In genomic region chr1:27298632-27299384, GRCh38 we compare ENCODE assay signal across 14 cellular contexts. TPM values are rescaled to one million over a fixed set of nuclear protein-coding genes. Genes with fewer than 3 reads are reported as not detected.
DNase-seq lines count a peak whose midpoint lies in the region; ATAC-seq and TF ChIP-seq lines count a peak whose summit lies in the region.
"Had no signal": no experiment of that assay in that cellular context is flagged by ENCODE, and none has a peak within 500 bp of the region (broad histone marks: within the 10 kb centered on the region; RNA-seq: fewer than 3 reads in every experiment).

No MANE protein-coding gene starts in this region.

- peak overlapping the region; percentile 100 for H3K23ac ChIP-seq in IMR-90 (ENCODE audit: low read depth, low read length)
- peak overlapping the region; percentile 97 for H3K23ac ChIP-seq in mesendoderm (ENCODE audit: low read length)

- H3K4ac ChIP-seq in IMR-90 (ENCODE audit: low read depth, low read length) (peak overlapping the region; percentile 100), mesendoderm (ENCODE audit: low read depth, low read length) (peak overlapping the region; percentile 1)

- peak overlapping the region; percentile 94 for H3K18ac ChIP-seq in IMR-90 (ENCODE audit: low read depth, low read length)
- peak overlapping the region; percentile 21 for H3K18ac ChIP-seq in mesendoderm (ENCODE audit: low read length)

- no TSS peak for BruUV-seq in IMR-90 (replicated peaks; lab: Mats Ljungman, UMichigan)
- TSS peak; percentile 46 for BruUV-seq in mammary epithelial cell (replicated peaks; lab: Mats Ljungman, UMichigan)
- no TSS peak for BruUV-seq in Calu3 (replicated peaks; lab: Mats Ljungman, UMichigan)

- H3K79me1 ChIP-seq in IMR-90 (ENCODE audit: low read depth in 1 of 2, low read length in 2 of 2) (peaks cover 0 to 21% of the 10 kb centered on the region in 2 experiments; a peak in 2 of 4 replicates), mesendoderm (ENCODE audit: low read length) (no peaks in the 10 kb centered on the region)

- peak overlapping the region; percentile 92 for H2AFZ ChIP-seq in IMR-90 (replicated peaks; ENCODE audit: low read length, poor library complexity)
- peak overlapping the region; percentile 71 for H2AFZ ChIP-seq in mammary epithelial cell (ENCODE audit: low read depth, low read length)

- no peaks in the 10 kb centered on the region for H3K9me3 Mint-ChIP-seq in activated T-cell treated with anti-CD3 and anti-CD28 coated beads, Interleukin-2, amount 50 U/mL, for 72 hours
- no peaks in the 10 kb centered on the region for H3K9me3 Mint-ChIP-seq in Calu3 (ENCODE audit: low read depth, unreplicated experiment)
- H3K9me3 Mint-ChIP-seq: activated naive CD8-positive, alpha-beta T cell treated with anti-CD3 and anti-CD28 coated beads, Interleukin-2, amount 10 ng/mL, durations not matched to agents 7 days and 5 days had no signal

- peak overlapping the region; percentile 99 for H2BK20ac ChIP-seq in IMR-90 (ENCODE audit: low read depth, low read length)

- no peak overlapping the region for H3K27ac Mint-ChIP-seq in activated T-cell treated with anti-CD3 and anti-CD28 coated beads, Interleukin-2, amount 50 U/mL, for 72 hours
- H3K27ac Mint-ChIP-seq in Calu3 (ENCODE audit: unreplicated experiment) = no peak overlapping the region
- H3K27ac Mint-ChIP-seq: activated naive CD8-positive, alpha-beta T cell treated with anti-CD3 and anti-CD28 coated beads, Interleukin-2, amount 10 ng/mL, durations not matched to agents 7 days and 5 days had no signal

- dilution Hi-C loops in IMR-90 (cut with HindIII; ENCODE audit: low sequenced_read_pairs, unreplicated experiment) (no loop called here), mammary epithelial cell (cut with HindIII; ENCODE audit: low sequenced_read_pairs) (loop anchor here (25.0 kb wide), 1 partner anchor 262 kb away; no protein-coding TSS in a partner anchor)

- H3K36me3 Mint-ChIP-seq in activated T-cell treated with anti-CD3 and anti-CD28 coated beads, Interleukin-2, amount 50 U/mL, for 72 hours (ENCODE audit: insufficient read depth in 2 of 2) = no peaks in the 10 kb centered on the region
- no peaks in the 10 kb centered on the region for H3K36me3 Mint-ChIP-seq in Calu3 (ENCODE audit: insufficient read depth, unreplicated experiment)

- H3K27ac ChIP-seq in IMR-90 (ENCODE audit: insufficient read depth, low read length) = peak overlapping the region; percentile 89
- peak overlapping the region; percentile 63 for H3K27ac ChIP-seq in mammary epithelial cell (ENCODE audit: insufficient read depth, low read depth, low read length)
- H3K27ac ChIP-seq in mesendoderm (ENCODE audit: low read depth, low read length) = peak overlapping the region; percentile 63
- H3K27ac ChIP-seq in temporal lobe (ENCODE audit: low read depth, low read length) = peak overlapping the region; percentile 88

- H2BK15ac ChIP-seq in IMR-90 (ENCODE audit: low read depth, low read length) (peak overlapping the region; percentile 98), mesendoderm (replicated peaks; ENCODE audit: low read depth) (no peak overlapping the region)

- H2BK5ac ChIP-seq in IMR-90 (ENCODE audit: low read depth, low read length, poor library complexity, severe bottlenecking) (peak overlapping the region; percentile 97), mesendoderm (ENCODE audit: low read length) (peak overlapping the region; percentile 82)

- H3K27me3 ChIP-seq in IMR-90 (ENCODE audit: control insufficient read depth, insufficient read depth, low read length) (no peaks in the 10 kb centered on the region), mammary epithelial cell (ENCODE audit: insufficient read depth, low read length) (no peaks in the 10 kb centered on the region), mesendoderm (ENCODE audit: insufficient read depth, low read length, poor library complexity) (no peaks in the 10 kb centered on the region)

- no peak overlapping the region for H3K4me3 Mint-ChIP-seq in activated T-cell treated with anti-CD3 and anti-CD28 coated beads, Interleukin-2, amount 50 U/mL, for 72 hours
- no peak overlapping the region for H3K4me3 Mint-ChIP-seq in Calu3 (ENCODE audit: low read depth, unreplicated experiment)
- H3K4me3 Mint-ChIP-seq: activated naive CD8-positive, alpha-beta T cell treated with anti-CD3 and anti-CD28 coated beads, Interleukin-2, amount 10 ng/mL, durations not matched to agents 7 days and 5 days had no signal

- DNase-seq in IMR-90 (no peak), mammary epithelial cell (no peak), mesendoderm (no peak), germinal center (ENCODE audit: low spot score) (no peak), Calu3 (no peak)
- DNase-seq in activated naive CD4-positive, alpha-beta T cell treated with anti-CD3 and anti-CD28 coated beads, Interleukin-2, amount 50 U/mL, for 16 hours = no peak
- DNase-seq in activated T-cell treated with anti-CD3 and anti-CD28 coated beads, Interleukin-2, amount 50 U/mL, for 72 hours = no peak
- DNase-seq: activated naive CD8-positive, alpha-beta T cell treated with anti-CD3 and anti-CD28 coated beads, Interleukin-2, amount 10 ng/mL, durations not matched to agents 7 days and 5 days; NCI-H146; stimulated activated CD4-positive, alpha-beta T cell treated with anti-CD3 and anti-CD28 coated beads, Interleukin-4, amount 100 ng/mL, for 24 hours had no signal

- H3K36me3 ChIP-seq in IMR-90 (ENCODE audit: control insufficient read depth, insufficient read depth, low read length) (peaks cover 19% of the 10 kb centered on the region), mammary epithelial cell (ENCODE audit: insufficient read depth, low read length) (peaks cover 5% of the 10 kb centered on the region), mesendoderm (ENCODE audit: control insufficient read depth, insufficient read depth, low read length) (no peaks in the 10 kb centered on the region)

- H2BK120ac ChIP-seq in IMR-90 (ENCODE audit: low read depth, low read length) (peak overlapping the region; percentile 100), mesendoderm (ENCODE audit: low read depth, low read length) (no peak overlapping the region)

- intact Hi-C loops in IMR-90 (cut with micrococcal nuclease) = loop anchor here (5.0 kb wide), 1 partner anchor 258 kb away; no protein-coding TSS in a partner anchor
- intact Hi-C loops in mammary epithelial cell (cut with micrococcal nuclease) = loop anchor here (1.0 to 2.0 kb wide), 2 partner anchors 254 to 364 kb away; no protein-coding TSS in a partner anchor
- intact Hi-C loops in Calu3 (cut with micrococcal nuclease; ENCODE audit: unreplicated experiment) = loop anchor here (5.0 kb wide), 1 partner anchor 88 kb away; no protein-coding TSS in a partner anchor

- TF ChIP-seq RAD21 in IMR-90 (IDR thresholded peaks at IDR 0.05; ENCODE audit: low read length) = no peak

- WGBS in IMR-90 (ENCODE audit: extremely low coverage in 2 of 2, insufficient read length in 1 of 2), 2 experiments = no CpG with 5 or more reads among the region's 8 CpGs
- WGBS in mammary epithelial cell (ENCODE audit: low coverage, missing lambda C conversion rate) = 21% methylated on average over 7 of the region's 8 CpGs
- no CpG with 5 or more reads among the region's 8 CpGs for WGBS in mesendoderm (ENCODE audit: extremely low coverage, insufficient coverage, low lambda C conversion rate)

- H3K27me3 Mint-ChIP-seq in activated T-cell treated with anti-CD3 and anti-CD28 coated beads, Interleukin-2, amount 50 U/mL, for 72 hours (ENCODE audit: low read depth) = no peaks in the 10 kb centered on the region
- H3K27me3 Mint-ChIP-seq in Calu3 (ENCODE audit: unreplicated experiment) = no peaks in the 10 kb centered on the region
- H3K27me3 Mint-ChIP-seq: activated naive CD8-positive, alpha-beta T cell treated with anti-CD3 and anti-CD28 coated beads, Interleukin-2, amount 10 ng/mL, durations not matched to agents 7 days and 5 days had no signal

- H3K9ac ChIP-seq in IMR-90 (ENCODE audit: low read depth, low read length) = peak overlapping the region; percentile 60
- H3K9ac ChIP-seq in mammary epithelial cell (ENCODE audit: insufficient read depth, low read length) = no peak overlapping the region
- H3K9ac ChIP-seq in mesendoderm (ENCODE audit: low read length) = peak overlapping the region; percentile 50

- peaks cover 13% of the 10 kb centered on the region for H3K9me1 ChIP-seq in IMR-90 (ENCODE audit: insufficient read depth, low read length)

- H2AK9ac ChIP-seq in IMR-90 (replicated peaks; ENCODE audit: low read depth, low read length, poor library complexity) = peak overlapping the region; percentile 94

- H2AK5ac ChIP-seq in IMR-90 (ENCODE audit: low read depth, low read length) (peak overlapping the region; percentile 100), mesendoderm (ENCODE audit: low read length) (peak overlapping the region; percentile 35)

- peak overlapping the region; percentile 100 for H3K14ac ChIP-seq in IMR-90 (replicated peaks; ENCODE audit: low read depth, low read length)

- peak overlapping the region; percentile 59 for H3K4me2 ChIP-seq in IMR-90 (ENCODE audit: low read depth, low read length)
- H3K4me2 ChIP-seq in mammary epithelial cell (ENCODE audit: insufficient read depth, low read depth, low read length) = peak overlapping the region; percentile 43
- no peak overlapping the region for H3K4me2 ChIP-seq in mesendoderm (ENCODE audit: low read length)

- H4K91ac ChIP-seq in IMR-90 (ENCODE audit: insufficient read depth, low read depth, low read length) = peak overlapping the region; percentile 99

- TF ChIP-seq CTCF in IMR-90 (conservative IDR thresholded peaks at IDR 0.05; ENCODE audit: low read depth, low read length) (no peak), mammary epithelial cell (conservative IDR thresholded peaks at IDR 0.05 in 1 of 2, IDR thresholded peaks at IDR 0.05 in 1 of 2; ENCODE audit: extremely low read depth in 1 of 2, insufficient read depth in 1 of 2, low read depth in 1 of 2, low read length in 2 of 2) (no peak), Calu3 (IDR thresholded peaks at IDR 0.05; ENCODE audit: unreplicated experiment) (no peak)

- H3K4me3 ChIP-seq in IMR-90 (ENCODE audit: insufficient read depth, low read depth, low read length) (no peak overlapping the region), mammary epithelial cell (replicated peaks in 1 of 3; ENCODE audit: insufficient read depth in 1 of 3, low read depth in 2 of 3, low read length in 3 of 3) (no peak overlapping the region), mesendoderm (ENCODE audit: low read length) (no peak overlapping the region)
- H3K4me3 ChIP-seq: mucosa of descending colon had no signal

- H3K56ac ChIP-seq in IMR-90 (ENCODE audit: extremely low read depth, insufficient read depth, low read length) (peak overlapping the region; percentile 89), mesendoderm (ENCODE audit: low read length) (peak overlapping the region; percentile 45)

- in situ Hi-C loops in IMR-90 (cut with MboI; ENCODE audit: low sequenced_read_pairs) (no loop called here), mammary epithelial cell (cut with MboI; ENCODE audit: low sequenced_read_pairs in 2 of 2) (no loop called here)

- peak overlapping the region; percentile 99 for H4K8ac ChIP-seq in IMR-90 (ENCODE audit: low read depth in 2 of 2, low read length in 2 of 2)
- no peak overlapping the region for H4K8ac ChIP-seq in mesendoderm (ENCODE audit: low read depth, low read length)

- POLR2A ChIA-PET in IMR-90 (lab: Charles Lee; ENCODE audit: unreplicated experiment) = interaction anchor here (0.5 to 0.6 kb wide), 2 partner anchors 196 to 264 kb away, joined by 3 to 4 read pairs; no protein-coding TSS in a partner anchor

- no peaks in the 10 kb centered on the region for H3K4me1 Mint-ChIP-seq in activated T-cell treated with anti-CD3 and anti-CD28 coated beads, Interleukin-2, amount 50 U/mL, for 72 hours (ENCODE audit: low read depth)
- H3K4me1 Mint-ChIP-seq in Calu3 (ENCODE audit: low read depth, unreplicated experiment) = no peaks in the 10 kb centered on the region

- no peaks in the 10 kb centered on the region for H3K79me2 ChIP-seq in mammary epithelial cell (ENCODE audit: insufficient read depth, low read length)
- no peaks in the 10 kb centered on the region for H3K79me2 ChIP-seq in mesendoderm (ENCODE audit: control insufficient read depth, insufficient read depth, low read length)

- H3K4me1 ChIP-seq in IMR-90 (ENCODE audit: control insufficient read depth, insufficient read depth, low read length) (peaks cover 27% of the 10 kb centered on the region), mammary epithelial cell (ENCODE audit: insufficient read depth, low read length) (peaks cover 28% of the 10 kb centered on the region), mesendoderm (ENCODE audit: control insufficient read depth, low read depth, low read length) (peaks cover 13% of the 10 kb centered on the region)

- no peak for ATAC-seq in IMR-90 (ENCODE audit: low read depth)
- no peak for ATAC-seq in activated T-cell treated with anti-CD3 and anti-CD28 coated beads, Interleukin-2, amount 50 U/mL, for 72 hours (replicated peaks in 1 of 2)
- ATAC-seq: activated CD4-positive, CD25-positive, alpha-beta regulatory T cell treated with anti-CD3 and anti-CD28 coated beads, Interleukin-2, amount 50 U/mL, for 24 hours; Panc1 had no signal

- no peaks in the 10 kb centered on the region for H3K9me3 ChIP-seq in IMR-90 (ENCODE audit: control insufficient read depth, insufficient read depth, low read length)
- no peaks in the 10 kb centered on the region for H3K9me3 ChIP-seq in mammary epithelial cell (replicated peaks; ENCODE audit: insufficient read depth, low read length)
- H3K9me3 ChIP-seq: mucosa of descending colon had no signal

- H4K20me1 ChIP-seq in IMR-90 (ENCODE audit: insufficient read depth, low read length) (0 out of 2 replicates have a peak, but pooled peaks cover 4% of the 10 kb centered on the region), mammary epithelial cell (ENCODE audit: insufficient read depth, low read length) (no peaks in the 10 kb centered on the region)

- H4K5ac ChIP-seq in IMR-90 (ENCODE audit: low read depth, low read length) (peak overlapping the region; percentile 96), mesendoderm (ENCODE audit: low read length) (no peak overlapping the region)

- TF ChIP-seq POLR2A in IMR-90 (IDR thresholded peaks at IDR 0.05; ENCODE audit: low read depth, low read length) = no peak

- CTCF ChIA-PET in IMR-90 (lab: Yijun Ruan, JAX) = interaction anchor here (0.6 to 7.1 kb wide), 10 partner anchors 34 to 364 kb away, joined by 3 to 79 read pairs (median 3); no protein-coding TSS in a partner anchor
- CTCF ChIA-PET in mammary epithelial cell (lab: Charles Lee; ENCODE audit: low non-redundant PET) = interaction anchor here (0.7 to 1.6 kb wide), 3 partner anchors 18 to 254 kb away, joined by 11 to 17 read pairs (median 11); partner anchors contain the start of gene MAP3K6
- CTCF ChIA-PET in Calu3 (lab: Charles Lee) = interaction anchor here (0.6 kb wide), 1 partner anchor 227 kb away, joined by 3 read pairs; no protein-coding TSS in a partner anchor

RNA-seq across cellular contexts. Expression of gene TMEM222, which starts 23.2 kb away (rescaled TPM):
- 19.9 and 21.7 TPM in 2 replicates for total RNA-seq in IMR-90 (2012; rRNA removed)
- polyA plus RNA-seq in IMR-90 (2012; rRNA removed) = 54.1 and 56.4 TPM in 2 replicates
- polyA plus RNA-seq in IMR-90 (2012; cell fraction: cytosol; rRNA removed) = 29.4 and 68.9 TPM in 2 replicates
- polyA plus RNA-seq in IMR-90 (2012; cell fraction: nucleus; rRNA removed; ENCODE audit: low replicate concordance) = 44.0 and 87.8 TPM in 2 replicates
- total RNA-seq in mammary epithelial cell = 10 to 100 TPM; 23.0 to 39.9 TPM
- polyA plus RNA-seq in mammary epithelial cell = 50.2 TPM
- polyA minus RNA-seq in mammary epithelial cell = 32.0 TPM
- polyA plus RNA-seq in mesendoderm (2013, experiment 1 of 2) = 24.3 TPM
- polyA plus RNA-seq in mesendoderm (2013, experiment 2 of 2) = 26.3 TPM
- 20.9 TPM for total RNA-seq in temporal lobe
- 10 to 100 TPM; 41.9 to 61.3 TPM for total RNA-seq in activated T-cell treated with anti-CD3 and anti-CD28 coated beads, Interleukin-2, amount 50 U/mL, for 72 hours
- 30.4 and 32.6 TPM in 2 replicates for total RNA-seq in Calu3 (2022)

RNA-seq across cellular contexts. Expression of gene SYTL1, which starts 43.0 kb away (rescaled TPM):
- 0.18 and 0.28 TPM in 2 replicates for total RNA-seq in IMR-90 (2012; rRNA removed)
- polyA plus RNA-seq in IMR-90 (2012; rRNA removed) = 1.0 and 1.3 TPM in 2 replicates
- 0.24 and 1.0 TPM in 2 replicates for polyA plus RNA-seq in IMR-90 (2012; cell fraction: cytosol; rRNA removed)
- 9.3 and 16.4 TPM in 2 replicates for polyA plus RNA-seq in IMR-90 (2012; cell fraction: nucleus; rRNA removed; ENCODE audit: low replicate concordance)
- total RNA-seq in mammary epithelial cell = 10 to 100 TPM; 63.3 to 91.8 TPM
- polyA plus RNA-seq in mammary epithelial cell = 33.0 TPM
- 14.8 TPM for polyA minus RNA-seq in mammary epithelial cell
- polyA plus RNA-seq in mesendoderm (2013, experiment 1 of 2) = 2.5 TPM
- polyA plus RNA-seq in mesendoderm (2013, experiment 2 of 2) = 2.2 TPM
- total RNA-seq in temporal lobe = 0.25 TPM
- total RNA-seq in activated T-cell treated with anti-CD3 and anti-CD28 coated beads, Interleukin-2, amount 50 U/mL, for 72 hours = 10 to 100 TPM; 73.1 to 89.9 TPM
- 15.0 and 16.5 TPM in 2 replicates for total RNA-seq in Calu3 (2022)

Comparison
In these comparisons a context has a peak if more than half of its experiments do, and no peak if none do; other contexts are left out.
1. RNA of gene SYTL1, which starts 43.0 kb away (total RNA-seq): 63.3 to 91.8 TPM in mammary epithelial cell, 73.1 to 89.9 TPM in activated T-cell treated with anti-CD3 and anti-CD28 coated beads, Interleukin-2, amount 50 U/mL, for 72 hours and 15.0 to 16.5 TPM in Calu3; 0.25 TPM in temporal lobe (single experiment) and 0.18 to 0.28 TPM in IMR-90; every median in the first group is over 10 times any median in the second.
2. Peak in every context shown above with its lines, with median percentiles within 50 percentile points of each other: H3K27ac ChIP-seq.